In the genomic region with DNA sequence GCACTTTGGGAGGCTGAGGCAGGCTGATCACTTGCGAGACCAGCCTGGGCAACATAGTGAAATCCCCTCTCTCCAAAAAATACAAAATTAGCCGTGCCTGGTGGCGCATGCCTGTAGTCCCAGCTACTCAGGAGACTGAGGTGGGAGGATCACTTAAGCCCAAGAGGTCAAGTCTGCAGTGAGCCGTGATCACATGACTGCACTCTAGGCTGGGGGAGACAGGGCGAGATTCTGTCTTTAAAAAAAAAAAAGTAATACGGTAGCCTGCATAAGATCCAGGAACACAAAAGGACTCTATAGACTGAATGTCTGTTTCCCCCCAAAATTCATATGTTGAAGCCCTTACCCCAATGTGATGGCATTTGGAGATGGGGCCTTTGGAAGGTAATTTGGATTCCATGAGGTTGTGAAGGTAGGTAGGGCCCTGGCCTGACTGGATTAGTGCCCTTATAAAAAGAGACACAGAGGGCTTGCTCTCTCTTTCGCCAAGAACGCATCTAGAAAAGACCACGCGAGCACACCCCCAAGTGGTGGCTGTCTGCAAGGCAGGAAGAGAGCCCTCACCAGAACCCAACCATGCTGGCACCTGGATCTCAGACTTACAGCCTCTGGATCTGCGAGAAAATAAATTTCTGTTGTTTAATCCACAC, we compare ENCODE assay signal across 12 cellular contexts. TPM values are rescaled to one million over a fixed set of nuclear protein-coding genes. Genes with fewer than 3 reads are reported as not detected.
DNase-seq lines count a peak whose midpoint lies in the region; ATAC-seq and TF ChIP-seq lines count a peak whose summit lies in the region.
"Had no signal": no experiment of that assay in that cellular context is flagged by ENCODE, and none has a peak within 500 bp of the region (broad histone marks: within the 10 kb centered on the region; RNA-seq: fewer than 3 reads in every experiment).

No MANE protein-coding gene starts in this region.

- H3K4me3 ChIP-seq in GM23338 (no peak overlapping the region), iPS DF 6.9 (ENCODE audit: low read length) (no peak overlapping the region), thyroid gland (replicated peaks in 1 of 3) (no peak overlapping the region), foreskin fibroblast (ENCODE audit: low read depth in 1 of 2, low read length in 2 of 2) (no peak overlapping the region)

- H3K9me2 ChIP-seq in GM23338 (ENCODE audit: insufficient read depth) = no peaks in the 10 kb centered on the region

- no peak overlapping the region for H3K4me3 Mint-ChIP-seq in GM23338
- H3K4me3 Mint-ChIP-seq: activated B cell treated with CpG ODN at 0.5 μM for 24 hours; stimulated activated memory B cell treated with anti-CD40 and anti-IgM and Interleukin-4, amounts not matched to agents 10 μg/mL and 1 μg/mL and 100 μg/mL, for 72 hours had no signal

- no peak overlapping the region for H3K27ac ChIP-seq in GM23338 (ENCODE audit: low read depth)
- no peak overlapping the region for H3K27ac ChIP-seq in iPS DF 6.9 (ENCODE audit: low read length)
- no peak overlapping the region for H3K27ac ChIP-seq in thyroid gland

- DNase-seq in DMS 273 (lab: John Stamatoyannopoulos, UW; ENCODE audit: unreplicated experiment) (peak; percentile 25), DMS 273 treated with DMSO at 0.1 percent for 48 hours (lab: John Stamatoyannopoulos, UW) (no peak), GM23338 (ENCODE audit: low spot score) (peak; percentile 84), SK-N-DZ (ENCODE audit: low spot score) (peak; percentile 23), iPS DF 6.9 (ENCODE audit: low read depth, low spot score) (peak; percentile 39), thyroid gland (no peak), foreskin fibroblast (no peak)
- DNase-seq: activated B cell treated with CpG ODN at 0.5 μM for 24 hours, caudate nucleus, NCI-H1930 had no signal

- H4K20me1 ChIP-seq in GM23338 (replicated peaks; ENCODE audit: insufficient read depth) = 0 out of 2 replicates have a peak, but pooled peaks cover 3% of the 10 kb centered on the region

- H3K36me3 ChIP-seq in GM23338 (ENCODE audit: insufficient read depth) (no peaks in the 10 kb centered on the region), iPS DF 6.9 (ENCODE audit: control insufficient read depth, insufficient read depth, low read length) (no peaks in the 10 kb centered on the region), thyroid gland (no peaks in the 10 kb centered on the region)

- H3K27ac Mint-ChIP-seq in GM23338 = no peak overlapping the region
- H3K27ac Mint-ChIP-seq: activated B cell treated with CpG ODN at 0.5 μM for 24 hours; stimulated activated memory B cell treated with anti-CD40 and anti-IgM and Interleukin-4, amounts not matched to agents 10 μg/mL and 1 μg/mL and 100 μg/mL, for 72 hours had no signal

- WGBS in iPS DF 6.9 (ENCODE audit: insufficient coverage, insufficient read length) = no CpG with 5 or more reads among the region's 11 CpGs
- WGBS in thyroid gland, 2 donors = 96% methylated on average over 11 of the region's 11 CpGs

- H3K36me3 Mint-ChIP-seq in GM23338 (ENCODE audit: low read depth) = no peaks in the 10 kb centered on the region
- H3K36me3 Mint-ChIP-seq: stimulated activated memory B cell treated with anti-CD40 and anti-IgM and Interleukin-4, amounts not matched to agents 10 μg/mL and 1 μg/mL and 100 μg/mL, for 72 hours had no signal

- H3K4me2 ChIP-seq in GM23338 = no peak overlapping the region

- H3K9me3 ChIP-seq in iPS DF 6.9 (ENCODE audit: control insufficient read depth, insufficient read depth, low read length) = no peaks in the 10 kb centered on the region
- no peaks in the 10 kb centered on the region for H3K9me3 ChIP-seq in thyroid gland

- peaks cover 27% of the 10 kb centered on the region for H3K4me1 Mint-ChIP-seq in GM23338

- ATAC-seq in GM23338 = peak; percentile 96
- ATAC-seq in HG02852 (IDR thresholded peaks at IDR 0.05; ENCODE audit: unreplicated experiment) = no peak

- H3F3A ChIP-seq in GM23338 (replicated peaks; ENCODE audit: low read depth) = no peaks in the 10 kb centered on the region

- no peak overlapping the region for H2AFZ ChIP-seq in GM23338

- peaks cover 13% of the 10 kb centered on the region for H3K4me1 ChIP-seq in GM23338 (ENCODE audit: insufficient read depth)
- H3K4me1 ChIP-seq in iPS DF 6.9 (ENCODE audit: control insufficient read depth, insufficient read depth, low read length) = no peaks in the 10 kb centered on the region
- peaks cover 0 to 3% of the 10 kb centered on the region in 2 donors for H3K4me1 ChIP-seq in thyroid gland

- H3K79me2 ChIP-seq in GM23338 (replicated peaks; ENCODE audit: insufficient read depth) = peaks cover 82% of the 10 kb centered on the region

- H3K9me3 Mint-ChIP-seq in GM23338 = no peaks in the 10 kb centered on the region
- H3K9me3 Mint-ChIP-seq: activated B cell treated with CpG ODN at 0.5 μM for 24 hours; stimulated activated memory B cell treated with anti-CD40 and anti-IgM and Interleukin-4, amounts not matched to agents 10 μg/mL and 1 μg/mL and 100 μg/mL, for 72 hours had no signal

- H3K27me3 ChIP-seq in GM23338 (ENCODE audit: insufficient read depth) (no peaks in the 10 kb centered on the region), iPS DF 6.9 (ENCODE audit: control insufficient read depth, insufficient read depth, low read length) (no peaks in the 10 kb centered on the region), thyroid gland (no peaks in the 10 kb centered on the region)

- intact Hi-C loops in thyroid gland (cut with DNase I) = no loop called here

- TF ChIP-seq POLR2A in thyroid gland (IDR thresholded peaks at IDR 0.05) = no peak

- peaks cover 1% of the 10 kb centered on the region for H3K27me3 Mint-ChIP-seq in GM23338 (ENCODE audit: insufficient read depth, low read depth, poor library complexity)

- TF ChIP-seq CTCF in GM23338 (conservative IDR thresholded peaks at IDR 0.05; ENCODE audit: low read depth in 2 of 2) (peak; percentile 75 to 84), thyroid gland (IDR thresholded peaks at IDR 0.05) (no peak), foreskin fibroblast (IDR thresholded peaks at IDR 0.05; ENCODE audit: low read depth, low read length) (no peak)

TF ChIP-seq in GM23338, 12 proteins besides CTCF, POLR2A, EP300 and RAD21 (continues in another document):
- TF ChIP-seq STAT1 (IDR thresholded peaks at IDR 0.05; ENCODE audit: unreplicated experiment) = no peak
- no peak for TF ChIP-seq EZH2 (IDR thresholded peaks at IDR 0.05; ENCODE audit: low read depth, unreplicated experiment)
- no peak for TF ChIP-seq ZNF114 (CRISPR knock-in tag; IDR thresholded peaks at IDR 0.05)
- TF ChIP-seq JUNB (IDR thresholded peaks at IDR 0.05; ENCODE audit: unreplicated experiment) = no peak
- TF ChIP-seq, protein P1, sequence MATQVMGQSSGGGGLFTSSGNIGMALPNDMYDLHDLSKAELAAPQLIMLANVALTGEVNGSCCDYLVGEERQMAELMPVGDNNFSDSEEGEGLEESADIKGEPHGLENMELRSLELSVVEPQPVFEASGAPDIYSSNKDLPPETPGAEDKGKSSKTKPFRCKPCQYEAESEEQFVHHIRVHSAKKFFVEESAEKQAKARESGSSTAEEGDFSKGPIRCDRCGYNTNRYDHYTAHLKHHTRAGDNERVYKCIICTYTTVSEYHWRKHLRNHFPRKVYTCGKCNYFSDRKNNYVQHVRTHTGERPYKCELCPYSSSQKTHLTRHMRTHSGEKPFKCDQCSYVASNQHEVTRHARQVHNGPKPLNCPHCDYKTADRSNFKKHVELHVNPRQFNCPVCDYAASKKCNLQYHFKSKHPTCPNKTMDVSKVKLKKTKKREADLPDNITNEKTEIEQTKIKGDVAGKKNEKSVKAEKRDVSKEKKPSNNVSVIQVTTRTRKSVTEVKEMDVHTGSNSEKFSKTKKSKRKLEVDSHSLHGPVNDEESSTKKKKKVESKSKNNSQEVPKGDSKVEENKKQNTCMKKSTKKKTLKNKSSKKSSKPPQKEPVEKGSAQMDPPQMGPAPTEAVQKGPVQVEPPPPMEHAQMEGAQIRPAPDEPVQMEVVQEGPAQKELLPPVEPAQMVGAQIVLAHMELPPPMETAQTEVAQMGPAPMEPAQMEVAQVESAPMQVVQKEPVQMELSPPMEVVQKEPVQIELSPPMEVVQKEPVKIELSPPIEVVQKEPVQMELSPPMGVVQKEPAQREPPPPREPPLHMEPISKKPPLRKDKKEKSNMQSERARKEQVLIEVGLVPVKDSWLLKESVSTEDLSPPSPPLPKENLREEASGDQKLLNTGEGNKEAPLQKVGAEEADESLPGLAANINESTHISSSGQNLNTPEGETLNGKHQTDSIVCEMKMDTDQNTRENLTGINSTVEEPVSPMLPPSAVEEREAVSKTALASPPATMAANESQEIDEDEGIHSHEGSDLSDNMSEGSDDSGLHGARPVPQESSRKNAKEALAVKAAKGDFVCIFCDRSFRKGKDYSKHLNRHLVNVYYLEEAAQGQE (IDR thresholded peaks at IDR 0.05; ENCODE audit: unreplicated experiment) = no peak
- TF ChIP-seq EZH2phosphoT487 (IDR thresholded peaks at IDR 0.05; ENCODE audit: unreplicated experiment) = no peak
- TF ChIP-seq ZNF331 (CRISPR knock-in tag; IDR thresholded peaks at IDR 0.05; ENCODE audit: low read depth) = no peak
- TF ChIP-seq NANOG (IDR thresholded peaks at IDR 0.05; ENCODE audit: borderline replicate concordance) = no peak
- no peak for TF ChIP-seq POLR2AphosphoS5 (IDR thresholded peaks at IDR 0.05; ENCODE audit: low read depth)

RNA-seq across cellular contexts. Expression of a gene that starts 17.0 kb away (rescaled TPM):
- total RNA-seq in GM23338 (2014; rRNA removed; shearing (Covaris generic)) = 22.7 and 24.7 TPM in 2 replicates
- polyA plus RNA-seq in GM23338 (2016; fragmentation: Nextera tagmentation; extraction: Ambion mirVana) = 8.2 and 15.9 TPM in 2 replicates
- polyA plus RNA-seq in SK-N-DZ (2014; cell fraction: cytosol; rRNA removed) = 36.1 and 48.1 TPM in 2 replicates
- polyA plus RNA-seq in SK-N-DZ (2014; cell fraction: nucleus; rRNA removed) = 92.7 and 95.5 TPM in 2 replicates
- 10 to 100 TPM; 20.5 to 42.8 (median 24.4) TPM for total RNA-seq in thyroid gland

Comparison
In these comparisons a context has a peak if more than half of its experiments do, and no peak if none do; other contexts are left out.
1. DNase-seq: peak in DMS 273 (single experiment), GM23338 (single experiment), SK-N-DZ (single experiment) and iPS DF 6.9 (single experiment); none in DMS 273 treated with DMSO at 0.1 percent for 48 hours (single experiment), thyroid gland (0 of 2) and foreskin fibroblast (0 of 2).
2. CTCF ChIP-seq: peak in GM23338 (2 of 2); none in thyroid gland (0 of 6) and foreskin fibroblast (single experiment).